In genomic region chr12:98490491-98491453, GRCh38 we compare ENCODE assay signal across 8 cellular contexts. TPM values are rescaled to one million over a fixed set of nuclear protein-coding genes. Genes with fewer than 3 reads are reported as not detected.
A peak's percentile ranks its signal among the peaks of the same experiment; 100 is the strongest.
DNase-seq lines count a peak whose midpoint lies in the region; ATAC-seq and TF ChIP-seq lines count a peak whose summit lies in the region.

No MANE protein-coding gene starts in this region.

- WGBS in aorta, 2 donors: 22 to 24% methylated on average over 14 of the region's 14 CpGs

- H3K9me3 Mint-ChIP-seq in T-cell: no peaks in the 10 kb centered on the region

- H3K4me3 Mint-ChIP-seq in T-cell: peak overlapping the region in 1 of 3 donors; percentile 29

- H3K27ac ChIP-seq in aorta (ENCODE audit: low read depth in 1 of 2, low read length in 2 of 2): peak overlapping the region in 1 of 2 donors; percentile 17

- H3K27me3 Mint-ChIP-seq in T-cell: no peaks in the 10 kb centered on the region

- peak; percentile 78 for TF ChIP-seq CTCF in GM12875 (IDR thresholded peaks at IDR 0.05; ENCODE audit: borderline replicate concordance, insufficient read depth, low read depth, low read length)

- no peaks in the 10 kb centered on the region for H3K36me3 ChIP-seq in aorta (ENCODE audit: control insufficient read depth in 1 of 2, insufficient read depth in 2 of 2, low read length in 1 of 2)

- DNase-seq in NCI-H1417 (lab: John Stamatoyannopoulos, UW) (peak; percentile 89 to 98 (median 89)), T-cell (peak; percentile 52 to 84 (median 76)), amygdala (lab: John Stamatoyannopoulos, UW) (peak in 55 of 56 donors; percentile 20 to 94 (median 72)), left ventricle myocardium superior (peak; percentile 87), pulmonary artery endothelial cell (ENCODE audit: low read depth, low spot score) (peak; percentile 54), aorta (peak; percentile 88 to 94)

- H3K27me3 ChIP-seq in aorta (ENCODE audit: control insufficient read depth in 1 of 2, insufficient read depth in 2 of 2, low read length in 1 of 2): no peaks in the 10 kb centered on the region

- POLR2A ChIA-PET in T-cell (lab: Charles Lee): interaction anchor here (0.5 to 1.0 kb wide), 5 partner anchors 23 to 1792 kb away, joined by 3 to 16 read pairs (median 3); partner anchors contain the start of gene TMPO (in 1 of the 2)

- CTCF ChIA-PET in T-cell (lab: Charles Lee): interaction anchor here (0.5 to 5.5 kb wide), 36 partner anchors 9 to 616 kb away, joined by 3 to 87 read pairs (median 5); partner anchors contain the start of genes SLC25A3 (in 2 of the 2) and TMPO (in 2 of the 2)

- no peaks in the 10 kb centered on the region for H3K9me3 ChIP-seq in aorta (ENCODE audit: control insufficient read depth, low read length)

- intact Hi-C loops in left ventricle myocardium superior (cut with micrococcal nuclease) (no loop called here), aorta (cut with DNase I) (loop anchor here in 1 of 2 donors (1.0 kb wide), 1 partner anchor 26 kb away; no protein-coding TSS in a partner anchor)

- peaks cover 5 to 10% (median 5%) of the 10 kb centered on the region in 3 donors for H3K4me1 Mint-ChIP-seq in T-cell

- no peak overlapping the region for H3K4me3 ChIP-seq in GM12875 (ENCODE audit: low read depth, low read length)
- H3K4me3 ChIP-seq in aorta (ENCODE audit: low read length in 2 of 2): no peak overlapping the region

- H3K36me3 Mint-ChIP-seq in T-cell: no peaks in the 10 kb centered on the region

- H3K27ac Mint-ChIP-seq in T-cell: peak overlapping the region; percentile 93 to 94

- H3K4me1 ChIP-seq in aorta (ENCODE audit: control insufficient read depth in 1 of 2, insufficient read depth in 2 of 2, low read length in 2 of 2): no peaks in the 10 kb centered on the region

- ATAC-seq in HG02759 (IDR thresholded peaks at IDR 0.05; ENCODE audit: unreplicated experiment) (peak; percentile 94), T-cell (replicated peaks in 1 of 4) (peak; percentile 83 to 93 (median 89)), left ventricle myocardium superior (peak; percentile 89), aorta (ENCODE audit: low FRiP score) (peak; percentile 95)

RNA-seq across cellular contexts. Expression of gene TMPO, which starts 24.6 kb away (rescaled TPM):
- 100 to 1,000 TPM; 101 to 143 (median 129) TPM for total RNA-seq in T-cell
- 16.2 TPM for total RNA-seq in left ventricle myocardium superior
- 98.7 and 191 TPM in 2 replicates for total RNA-seq in pulmonary artery endothelial cell
- total RNA-seq in aorta: 10 to 100 TPM; 32.5 to 48.3 TPM
- 10 to 100 TPM; 15.2 to 18.8 TPM for polyA plus RNA-seq in aorta
